Comparison of ENCODE assay signal across 1 cellular context in the genomic region with DNA sequence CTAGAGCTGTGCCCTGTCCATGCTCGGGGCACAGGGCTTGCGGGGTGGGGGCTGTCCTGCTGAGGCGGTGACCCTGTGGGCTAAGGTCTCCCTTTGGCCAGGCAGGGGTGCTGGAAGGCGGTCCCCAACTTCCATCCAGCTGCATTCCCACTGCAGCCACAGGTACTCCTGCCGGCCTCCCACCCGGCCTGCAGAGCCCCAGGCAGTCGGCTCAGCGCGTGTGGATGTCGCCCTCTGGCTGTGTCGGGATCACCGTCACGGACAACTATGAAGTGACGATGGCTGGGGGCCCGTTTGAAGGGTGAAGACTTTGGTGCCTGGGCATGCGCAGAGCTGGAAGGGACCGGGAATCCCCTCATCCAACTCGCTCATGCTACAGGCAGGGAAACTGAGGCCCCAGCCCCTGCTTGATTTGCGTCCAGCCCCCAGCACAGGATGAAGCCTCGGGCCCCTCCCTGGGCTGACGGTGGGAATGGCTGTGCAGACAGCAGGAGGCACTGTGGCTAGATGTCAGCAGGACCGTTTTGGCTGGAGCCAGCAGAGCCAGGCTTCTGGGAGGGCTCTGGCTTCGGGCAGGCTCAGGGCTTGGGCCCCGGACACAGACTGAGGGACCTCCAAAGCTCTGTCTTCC.
TF ChIP-seq lines count a peak whose summit lies in the region.

No MANE protein-coding gene starts in this region.

TF ChIP-seq in endothelial cell of umbilical vein, 7 proteins besides CTCF, POLR2A, EP300 and RAD21:
- TF ChIP-seq FOS (IDR thresholded peaks at IDR 0.05; ENCODE audit: borderline replicate concordance, insufficient read depth, low read length) (no peak), JUN (IDR thresholded peaks at IDR 0.05; ENCODE audit: borderline replicate concordance, insufficient read depth, insufficient read length, low read depth) (no peak), GATA2 (IDR thresholded peaks at IDR 0.05; ENCODE audit: insufficient read depth, insufficient read length, low read depth, low read length) (no peak), POLR2AphosphoS5 (IDR thresholded peaks at IDR 0.05; ENCODE audit: insufficient read depth, low read depth, low read length) (no peak), MYC (IDR thresholded peaks at IDR 0.05; ENCODE audit: low read depth, low read length) (no peak), EZH2 (IDR thresholded peaks at IDR 0.05; ENCODE audit: borderline replicate concordance, low read depth, low read length, severe bottlenecking) (no peak)
- TF ChIP-seq, protein P1, sequence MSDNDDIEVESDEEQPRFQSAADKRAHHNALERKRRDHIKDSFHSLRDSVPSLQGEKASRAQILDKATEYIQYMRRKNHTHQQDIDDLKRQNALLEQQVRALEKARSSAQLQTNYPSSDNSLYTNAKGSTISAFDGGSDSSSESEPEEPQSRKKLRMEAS (IDR thresholded peaks at IDR 0.05; ENCODE audit: insufficient read depth, insufficient read length): no peak
